ENCODE assay signal across 8 cellular contexts in genomic region chr17:17955790-17956341, GRCh38. TPM values are rescaled to one million over a fixed set of nuclear protein-coding genes. Genes with fewer than 3 reads are reported as not detected.
DNase-seq lines count a peak whose midpoint lies in the region; ATAC-seq, FAIRE-seq and TF ChIP-seq lines count a peak whose summit lies in the region.
"Not testable (repeated sequence)": the region's sequence is repeated elsewhere in the genome, so short reads cannot be mapped to it uniquely, and the experiment has no call there.

No MANE protein-coding gene starts in this region.

- H3K4me1 Mint-ChIP-seq in CD4-positive, alpha-beta T cell (ENCODE audit: low read depth): peaks cover 79% of the 10 kb centered on the region
- peaks cover 47% of the 10 kb centered on the region for H3K4me1 Mint-ChIP-seq in activated CD8-positive, alpha-beta T cell treated with anti-CD3 and anti-CD28 coated beads, Interleukin-2, amount 10 ng/mL, durations not matched to agents 7 days and 5 days (ENCODE audit: low read depth)
- peaks cover 61% of the 10 kb centered on the region for H3K4me1 Mint-ChIP-seq in activated naive CD4-positive, alpha-beta T cell treated with anti-CD3 and anti-CD28 coated beads for 36 hours (ENCODE audit: low read depth)
- peaks cover 47 to 87% (median 77%) of the 10 kb centered on the region in 4 donors for H3K4me1 Mint-ChIP-seq in naive thymus-derived CD8-positive, alpha-beta T cell

- H3K27ac Mint-ChIP-seq in CD4-positive, alpha-beta T cell: peak overlapping the region; percentile 84
- peak overlapping the region; percentile 66 for H3K27ac Mint-ChIP-seq in activated CD8-positive, alpha-beta T cell treated with anti-CD3 and anti-CD28 coated beads, Interleukin-2, amount 10 ng/mL, durations not matched to agents 7 days and 5 days
- H3K27ac Mint-ChIP-seq in activated naive CD4-positive, alpha-beta T cell treated with anti-CD3 and anti-CD28 coated beads for 36 hours: peak overlapping the region; percentile 39
- peak overlapping the region; percentile 79 to 97 (median 94) for H3K27ac Mint-ChIP-seq in naive thymus-derived CD8-positive, alpha-beta T cell

- H3K9me3 Mint-ChIP-seq in CD4-positive, alpha-beta T cell; activated CD8-positive, alpha-beta T cell treated with anti-CD3 and anti-CD28 coated beads, Interleukin-2, amount 10 ng/mL, durations not matched to agents 7 days and 5 days (ENCODE audit: insufficient read depth); activated naive CD4-positive, alpha-beta T cell treated with anti-CD3 and anti-CD28 coated beads for 36 hours; naive thymus-derived CD8-positive, alpha-beta T cell: not testable (repeated sequence)

- H2AFZ ChIP-seq in K562 (ENCODE audit: low read depth, low read length): not testable (repeated sequence)

- in situ Hi-C loops in Panc1 (cut with HindIII; ENCODE audit: low pct_unique_long_range_greater_than_20kb, low sequenced_read_pairs); K562 (cut with MboI): not testable (repeated sequence)

- peaks cover 48% of the 10 kb centered on the region for H3K4me1 ChIP-seq in Panc1 (ENCODE audit: control insufficient read depth, insufficient read depth, low read length)
- not testable (repeated sequence) for H3K4me1 ChIP-seq in K562 (replicated peaks in 1 of 2; ENCODE audit: control insufficient read depth in 2 of 2, insufficient read depth in 2 of 2, low read length in 2 of 2)

- not testable (repeated sequence) for H4K20me1 ChIP-seq in K562 (replicated peaks; ENCODE audit: control insufficient read depth, insufficient read depth, low read length)

- not testable (repeated sequence) for H3K27me3 ChIP-seq in CD4-positive, alpha-beta T cell (ENCODE audit: control insufficient read depth, insufficient read depth, low read length); Panc1 (ENCODE audit: control insufficient read depth, insufficient read depth, low read length); K562 (ENCODE audit: control insufficient read depth in 2 of 2, insufficient read depth in 2 of 2, low read length in 2 of 2)

- POLR2A ChIA-PET in CD4-positive, alpha-beta T cell (lab: Charles Lee): interaction anchor here (7.7 kb wide), 1 partner anchor 16 kb away, joined by 115 read pairs; the partner anchor contains the start of genes DRC3 and TOM1L2
- POLR2A ChIA-PET in Panc1 (lab: Charles Lee): interaction anchor here (0.6 to 0.7 kb wide), 3 partner anchors 17 to 156 kb away, joined by 3 read pairs; partner anchors contain the start of gene DRC3
- POLR2A ChIA-PET in activated CD8-positive, alpha-beta T cell treated with anti-CD3 and anti-CD28 coated beads, Interleukin-2, amount 10 ng/mL, durations not matched to agents 7 days and 5 days (lab: Charles Lee): interaction anchor here (1.0 to 1.2 kb wide), 2 partner anchors 15 to 17 kb away, joined by 3 to 4 read pairs; partner anchors contain the start of genes DRC3 and TOM1L2
- POLR2A ChIA-PET in K562 (lab: Yijun Ruan, JAX): not testable (repeated sequence)
- POLR2A ChIA-PET in naive thymus-derived CD8-positive, alpha-beta T cell (lab: Charles Lee): interaction anchor here (0.7 to 8.4 kb wide), 4 partner anchors 16 to 1060 kb away, joined by 3 to 130 read pairs (median 3); partner anchors contain the start of genes DRC3 and TOM1L2

- not testable (repeated sequence) for H3K9me3 ChIP-seq in CD4-positive, alpha-beta T cell (ENCODE audit: control insufficient read depth, low read length); Panc1 (ENCODE audit: control insufficient read depth, insufficient read depth, low read depth, low read length); K562 (replicated peaks; ENCODE audit: control insufficient read depth, insufficient read depth, low read depth, low read length)

- not testable (repeated sequence) for TF ChIP-seq CTCF in CD4-positive, alpha-beta T cell (IDR thresholded peaks at IDR 0.05); Panc1 (IDR thresholded peaks at IDR 0.05); VCaP (conservative IDR thresholded peaks at IDR 0.05); K562 (IDR thresholded peaks at IDR 0.05 in 2 of 3, conservative IDR thresholded peaks at IDR 0.05 in 1 of 3; ENCODE audit: insufficient read depth in 2 of 3, low read depth in 1 of 3, low read length in 3 of 3)

- TF ChIP-seq RAD21 in K562 (CRISPR knock-in tag; conservative IDR thresholded peaks at IDR 0.05 in 1 of 2, IDR thresholded peaks at IDR 0.05 in 1 of 2): not testable (repeated sequence)

- not testable (repeated sequence) for ATAC-seq in CD4-positive, alpha-beta T cell (ENCODE audit: poor library complexity); Panc1; activated CD8-positive, alpha-beta T cell treated with anti-CD3 and anti-CD28 coated beads, Interleukin-2, amount 10 ng/mL, durations not matched to agents 7 days and 5 days; K562; stimulated activated naive CD8-positive, alpha-beta T cell treated with anti-CD3 and anti-CD28 coated beads, Interleukin-15, Interleukin-2, amounts not matched to agents 100 U/mL and 50 U/mL, for 24 hours
- peak; percentile 9 to 62 for ATAC-seq in naive thymus-derived CD8-positive, alpha-beta T cell

- TF ChIP-seq EP300 in K562 (IDR thresholded peaks at IDR 0.05; ENCODE audit: low read length): not testable (repeated sequence)

- not testable (repeated sequence) for H3K79me2 ChIP-seq in K562 (ENCODE audit: control insufficient read depth, insufficient read depth, low read length)

- TF ChIP-seq POLR2A in K562 (conservative IDR thresholded peaks at IDR 0.05): not testable (repeated sequence)

- 83% methylated on average over 11 of the region's 12 CpGs for WGBS in K562 (ENCODE audit: insufficient coverage, low coverage, missing lambda C conversion rate)

- H3K4me3 ChIP-seq in Panc1 (ENCODE audit: low read depth in 2 of 2, low read length in 2 of 2); K562: not testable (repeated sequence)

- not testable (repeated sequence) for H3K4me2 ChIP-seq in K562 (ENCODE audit: insufficient read depth, low read length)

- not testable (repeated sequence) for BruUV-seq in Panc1 (replicated peaks; lab: Mats Ljungman, UMichigan); K562 (replicated peaks; lab: Mats Ljungman, UMichigan)

- H3K4me3 Mint-ChIP-seq in CD4-positive, alpha-beta T cell: peak overlapping the region; percentile 27
- not testable (repeated sequence) for H3K4me3 Mint-ChIP-seq in activated CD8-positive, alpha-beta T cell treated with anti-CD3 and anti-CD28 coated beads, Interleukin-2, amount 10 ng/mL, durations not matched to agents 7 days and 5 days; activated naive CD4-positive, alpha-beta T cell treated with anti-CD3 and anti-CD28 coated beads for 36 hours
- H3K4me3 Mint-ChIP-seq in naive thymus-derived CD8-positive, alpha-beta T cell: peak overlapping the region; percentile 52 to 86 (median 78)

- not testable (repeated sequence) for H3K27me3 Mint-ChIP-seq in CD4-positive, alpha-beta T cell; activated CD8-positive, alpha-beta T cell treated with anti-CD3 and anti-CD28 coated beads, Interleukin-2, amount 10 ng/mL, durations not matched to agents 7 days and 5 days (ENCODE audit: low read depth); activated naive CD4-positive, alpha-beta T cell treated with anti-CD3 and anti-CD28 coated beads for 36 hours (ENCODE audit: low read depth); naive thymus-derived CD8-positive, alpha-beta T cell

- not testable (repeated sequence) for H3K9me1 ChIP-seq in K562 (ENCODE audit: control insufficient read depth, insufficient read depth, low read length)

- intact Hi-C loops in CD4-positive, alpha-beta T cell (cut with DNase I, micrococcal nuclease); K562 (cut with micrococcal nuclease): not testable (repeated sequence)
- intact Hi-C loops in Panc1 (cut with micrococcal nuclease; ENCODE audit: unreplicated experiment): loop anchor here (5.0 kb wide), 1 partner anchor 34 kb away; no protein-coding TSS in a partner anchor
- intact Hi-C loops in activated naive CD4-positive, alpha-beta T cell treated with anti-CD3 and anti-CD28 coated beads for 36 hours (cut with micrococcal nuclease): loop anchor here (5.0 to 10.0 kb wide), 2 partner anchors 309 to 364 kb away; partner anchors contain the start of genes MIEF2 and PEMT

- FAIRE-seq in K562 (lab: Jason Lieb, UNC): not testable (repeated sequence)

- not testable (repeated sequence) for H3K36me3 ChIP-seq in Panc1 (ENCODE audit: control insufficient read depth, insufficient read depth, low read length); K562 (ENCODE audit: control insufficient read depth, insufficient read depth, low read length)

- not testable (repeated sequence) for H3K27ac ChIP-seq in CD4-positive, alpha-beta T cell (ENCODE audit: low read depth, low read length); K562 (ENCODE audit: extremely low read depth, low read depth, low read length)
- H3K27ac ChIP-seq in Panc1 (ENCODE audit: low read length) (peak overlapping the region; percentile 57; the same call in 1 of the 2 replicates), VCaP (0 out of 2 replicates have a peak overlapping the region, but pooled peaks have one; percentile 64)

- not testable (repeated sequence) for H3K9ac ChIP-seq in K562 (ENCODE audit: insufficient read depth in 1 of 2, low read depth in 2 of 2, low read length in 2 of 2)

- H3K36me3 Mint-ChIP-seq in CD4-positive, alpha-beta T cell (ENCODE audit: low read depth): peaks cover 38% of the 10 kb centered on the region
- H3K36me3 Mint-ChIP-seq in activated CD8-positive, alpha-beta T cell treated with anti-CD3 and anti-CD28 coated beads, Interleukin-2, amount 10 ng/mL, durations not matched to agents 7 days and 5 days (ENCODE audit: low read depth): peaks cover 21% of the 10 kb centered on the region
- not testable (repeated sequence) for H3K36me3 Mint-ChIP-seq in activated naive CD4-positive, alpha-beta T cell treated with anti-CD3 and anti-CD28 coated beads for 36 hours (ENCODE audit: low read depth)
- H3K36me3 Mint-ChIP-seq in naive thymus-derived CD8-positive, alpha-beta T cell: peaks cover 3 to 11% (median 6%) of the 10 kb centered on the region in 3 donors

- CTCF ChIA-PET in CD4-positive, alpha-beta T cell (lab: Charles Lee): interaction anchor here (0.7 to 2.8 kb wide), 2 partner anchors 37 to 76 kb away, joined by 3 to 8 read pairs; no protein-coding TSS in a partner anchor
- CTCF ChIA-PET in Panc1 (lab: Charles Lee); K562 (lab: Yijun Ruan, JAX; ENCODE audit: low intra/inter-chr PET ratio): not testable (repeated sequence)
- CTCF ChIA-PET in activated CD8-positive, alpha-beta T cell treated with anti-CD3 and anti-CD28 coated beads, Interleukin-2, amount 10 ng/mL, durations not matched to agents 7 days and 5 days (lab: Charles Lee): interaction anchor here (1.4 to 1.8 kb wide), 3 partner anchors 37 to 143 kb away, joined by 3 to 8 read pairs (median 3); no protein-coding TSS in a partner anchor
- CTCF ChIA-PET in activated naive CD4-positive, alpha-beta T cell treated with anti-CD3 and anti-CD28 coated beads for 36 hours (lab: Charles Lee): interaction anchor here (0.7 to 1.5 kb wide), 3 partner anchors 12 to 79 kb away, joined by 4 to 6 read pairs (median 4); no protein-coding TSS in a partner anchor

- not testable (repeated sequence) for DNase-seq in CD4-positive, alpha-beta T cell; Panc1 (ENCODE audit: low read depth, low spot score); K562 (ENCODE audit: extremely low read depth in 1 of 4, low spot score in 3 of 4)
- DNase-seq in activated CD8-positive, alpha-beta T cell treated with anti-CD3 and anti-CD28 coated beads, Interleukin-2, amount 10 ng/mL, durations not matched to agents 7 days and 5 days: peak; percentile 51
- peak; percentile 32 for DNase-seq in activated naive CD4-positive, alpha-beta T cell treated with anti-CD3 and anti-CD28 coated beads for 36 hours
- DNase-seq in naive thymus-derived CD8-positive, alpha-beta T cell: peak in 8 of 10 donors; percentile 33 to 70 (median 53)
- DNase-seq in stimulated activated naive CD8-positive, alpha-beta T cell treated with anti-CD3 and anti-CD28 coated beads, Interleukin-15, Interleukin-2, amounts not matched to agents 100 U/mL and 50 U/mL, for 24 hours: peak; percentile 52

RNA-seq across cellular contexts. Expression of gene TOM1L2, which starts 16.3 kb away (rescaled TPM):
- total RNA-seq in CD4-positive, alpha-beta T cell: 10 to 100 TPM; 28.5 to 30.5 TPM
- 45.2 TPM for total RNA-seq in Panc1 (2021; ENCODE audit: unreplicated experiment)
- polyA plus RNA-seq in Panc1 (2012; ENCODE audit: insufficient read length): 39.0 TPM
- 10 to 100 TPM; 22.1 to 25.0 TPM for total RNA-seq in activated CD8-positive, alpha-beta T cell treated with anti-CD3 and anti-CD28 coated beads, Interleukin-2, amount 10 ng/mL, durations not matched to agents 7 days and 5 days
- total RNA-seq in activated naive CD4-positive, alpha-beta T cell treated with anti-CD3 and anti-CD28 coated beads for 36 hours: 1 to 10 TPM; 9.8 to 9.9 TPM
- 26.4 and 33.5 TPM in 2 replicates for total RNA-seq in K562 (2011; cell fraction: chromatin; rRNA removed; ENCODE audit: low replicate concordance)
- 13.0 and 15.5 TPM in 2 replicates for total RNA-seq in K562 (2011; cell fraction: nucleolus; rRNA removed)
- total RNA-seq in K562 (2011; cell fraction: nucleoplasm; rRNA removed): 17.5 and 22.1 TPM in 2 replicates
- 2.0 and 3.1 TPM in 2 replicates for total RNA-seq in K562 (2014; rRNA removed)
- total RNA-seq in K562 (2014; rRNA removed; fragmentation: Illumina TruSeq; extraction: Trizol): 1.8 and 2.5 TPM in 2 replicates
- total RNA-seq in K562 (2015; rRNA removed; fragmentation: Illumina TruSeq; extraction: Trizol): 2.5 and 3.2 TPM in 2 replicates
- total RNA-seq in K562 (2021): 4.8 and 6.0 TPM in 2 replicates
- polyA plus RNA-seq in K562 (2011; rRNA removed): 3.7 and 5.7 TPM in 2 replicates
- 3.4 and 4.4 TPM in 2 replicates for polyA plus RNA-seq in K562 (2011; cell fraction: cytosol; rRNA removed)
- polyA plus RNA-seq in K562 (2011; cell fraction: nucleus; rRNA removed): 9.0 and 14.2 TPM in 2 replicates
- 4.5 and 5.8 TPM in 2 replicates for polyA plus RNA-seq in K562 (2012)
- polyA plus RNA-seq in K562 (2014; fragmentation: Illumina TruSeq; extraction: Trizol): 3.8 and 4.4 TPM in 2 replicates
- polyA plus RNA-seq in K562 (2014; fragmentation: Nextera tagmentation; extraction: Ambion mirVana): under 1 TPM; 0.07 to 0.42 TPM
- 2.3 and 4.4 TPM in 2 replicates for polyA plus RNA-seq in K562 (2014; rRNA removed)
- polyA minus RNA-seq in K562 (2011; rRNA and poly(A)+ RNA removed): 6.1 and 6.7 TPM in 2 replicates
- polyA minus RNA-seq in K562 (2011; cell fraction: cytosol; rRNA and poly(A)+ RNA removed): 2.1 and 6.0 TPM in 2 replicates
- polyA minus RNA-seq in K562 (2011; cell fraction: nucleus; rRNA and poly(A)+ RNA removed): 6.7 and 7.8 TPM in 2 replicates
- 10 to 100 TPM; 65.2 to 71.1 TPM for total RNA-seq in naive thymus-derived CD8-positive, alpha-beta T cell
- polyA plus RNA-seq in naive thymus-derived CD8-positive, alpha-beta T cell: 10 to 100 TPM in 1 of 3 donors, 1 to 10 TPM in 2; 2.5 to 11.6 (median 7.4) TPM

RNA-seq across cellular contexts. Expression of gene DRC3, which starts 16.8 kb away (rescaled TPM):
- under 1 TPM in 1 of 2 experiments, not detected in 1; 0.11 TPM for total RNA-seq in CD4-positive, alpha-beta T cell
- total RNA-seq in Panc1 (2021; ENCODE audit: unreplicated experiment) (3.6 TPM), K562 (2014; rRNA removed) (0.65 TPM in 1 of 2 replicates, not detected in the other), K562 (2014; rRNA removed; fragmentation: Illumina TruSeq; extraction: Trizol) (0.54 TPM in 1 of 2 replicates, not detected in the other), K562 (2015; rRNA removed; fragmentation: Illumina TruSeq; extraction: Trizol) (0.23 TPM in 1 of 2 replicates, not detected in the other), K562 (2021) (0.13 TPM in 1 of 2 replicates, not detected in the other)
- 3.7 TPM for polyA plus RNA-seq in Panc1 (2012; ENCODE audit: insufficient read length)
- total RNA-seq in activated CD8-positive, alpha-beta T cell treated with anti-CD3 and anti-CD28 coated beads, Interleukin-2, amount 10 ng/mL, durations not matched to agents 7 days and 5 days: under 1 TPM; 0.70 to 0.95 TPM
- under 1 TPM; 0.40 to 0.64 TPM for total RNA-seq in activated naive CD4-positive, alpha-beta T cell treated with anti-CD3 and anti-CD28 coated beads for 36 hours
- total RNA-seq in K562 (2011; cell fraction: chromatin; rRNA removed; ENCODE audit: low replicate concordance): 1.1 and 1.3 TPM in 2 replicates
- 0.83 and 1.1 TPM in 2 replicates for total RNA-seq in K562 (2011; cell fraction: nucleolus; rRNA removed)
- total RNA-seq in K562 (2011; cell fraction: nucleoplasm; rRNA removed): 0.88 and 1.8 TPM in 2 replicates
- polyA plus RNA-seq in K562 (2011; rRNA removed) (0.03 and 0.10 TPM in 2 replicates), K562 (2014; fragmentation: Illumina TruSeq; extraction: Trizol) (0.40 and 0.49 TPM in 2 replicates), K562 (2014; fragmentation: Nextera tagmentation; extraction: Ambion mirVana) (under 1 TPM; 0.13 to 0.46 TPM), K562 (2014; rRNA removed) (0.16 and 0.84 TPM in 2 replicates)
- 0.01 and 0.03 TPM in 2 replicates for polyA plus RNA-seq in K562 (2011; cell fraction: cytosol; rRNA removed)
- 0.24 and 0.85 TPM in 2 replicates for polyA plus RNA-seq in K562 (2011; cell fraction: nucleus; rRNA removed)
- polyA plus RNA-seq in K562 (2012): 0.79 and 0.94 TPM in 2 replicates
- 0.15 and 0.21 TPM in 2 replicates for polyA minus RNA-seq in K562 (2011; rRNA and poly(A)+ RNA removed)
- not detected in 2 replicates for polyA minus RNA-seq in K562 (2011; cell fraction: cytosol; rRNA and poly(A)+ RNA removed)
- 0.22 and 0.27 TPM in 2 replicates for polyA minus RNA-seq in K562 (2011; cell fraction: nucleus; rRNA and poly(A)+ RNA removed)
- 1 to 10 TPM; 1.1 to 1.7 TPM for total RNA-seq in naive thymus-derived CD8-positive, alpha-beta T cell
- under 1 TPM in 2 of 3 donors, not detected in 1; 0.31 to 0.91 TPM for polyA plus RNA-seq in naive thymus-derived CD8-positive, alpha-beta T cell

Comparison
In these comparisons a context has a peak if more than half of its experiments do, and no peak if none do; other contexts are left out.
1. H3K27ac Mint-ChIP-seq: peak in every context shown above with its lines; median percentile 94 in naive thymus-derived CD8-positive, alpha-beta T cell; 84 in CD4-positive, alpha-beta T cell; 66 in activated CD8-positive, alpha-beta T cell treated with anti-CD3 and anti-CD28 coated beads, Interleukin-2, amount 10 ng/mL, durations not matched to agents 7 days and 5 days; 39 in activated naive CD4-positive, alpha-beta T cell treated with anti-CD3 and anti-CD28 coated beads for 36 hours.